In the genomic region with DNA sequence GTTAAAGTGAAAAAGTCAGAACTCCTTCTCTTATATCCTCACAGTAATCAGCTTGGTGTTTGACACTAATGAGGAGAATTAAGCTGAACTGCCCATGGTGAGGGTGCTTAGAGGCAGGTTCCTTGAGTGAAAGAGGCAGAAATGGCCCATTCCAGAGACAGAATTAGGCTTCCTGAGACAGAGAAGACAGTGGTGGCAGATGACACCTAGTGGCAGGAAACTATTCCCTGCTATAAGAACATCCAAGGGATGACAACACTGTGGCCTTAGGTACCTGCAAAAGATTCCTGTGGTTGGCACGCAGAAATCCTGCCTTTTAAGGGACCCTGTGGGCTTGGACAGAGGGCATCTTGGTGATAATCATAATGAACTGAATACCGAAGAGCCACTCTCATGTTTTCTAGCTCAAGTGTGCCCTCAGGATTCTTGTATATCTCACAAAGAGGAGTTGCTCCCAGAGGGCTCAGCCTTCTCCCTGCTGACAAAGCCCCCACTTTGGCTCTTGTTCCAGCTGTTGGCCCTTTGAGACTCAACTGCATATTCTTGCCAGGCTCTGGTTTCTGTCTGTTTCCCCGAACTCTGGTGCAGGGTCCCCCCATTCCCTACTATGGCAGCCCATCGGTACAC, we compare ENCODE assay signal across 9 cellular contexts. TPM values are rescaled to one million over a fixed set of nuclear protein-coding genes. Genes with fewer than 3 reads are reported as not detected.
DNase-seq lines count a peak whose midpoint lies in the region; ATAC-seq, FAIRE-seq and TF ChIP-seq lines count a peak whose summit lies in the region.
"Had no signal": no experiment of that assay in that cellular context is flagged by ENCODE, and none has a peak within 500 bp of the region (broad histone marks: within the 10 kb centered on the region; RNA-seq: fewer than 3 reads in every experiment).

No MANE protein-coding gene starts in this region.

- H3K4me1 ChIP-seq in H9 (ENCODE audit: insufficient read depth, low read length) (no peaks in the 10 kb centered on the region), adipocyte (ENCODE audit: control insufficient read depth, insufficient read depth, low read length) (no peaks in the 10 kb centered on the region), right atrium auricular region (no peaks in the 10 kb centered on the region), sigmoid colon (peaks cover 0 to 17% (median 15%) of the 10 kb centered on the region in 4 donors)

- H2AFZ ChIP-seq in H9 (ENCODE audit: low read length) = no peak overlapping the region

- no peak overlapping the region for H3K4me3 Mint-ChIP-seq in H9

- no peak overlapping the region for H3K4ac ChIP-seq in H9 (ENCODE audit: low read depth, low read length)

- FAIRE-seq in D721Med (lab: Jason Lieb, UNC) = peak; percentile 51

- H2BK120ac ChIP-seq in H9 (ENCODE audit: low read depth, low read length, poor library complexity, severe bottlenecking) = no peak overlapping the region

- H3K14ac ChIP-seq in H9 (ENCODE audit: insufficient read depth, low read length) = no peak overlapping the region

- no peak overlapping the region for H2AK5ac ChIP-seq in H9 (ENCODE audit: insufficient read length, low read length)

- H3K9me3 ChIP-seq in H9 (ENCODE audit: control insufficient read depth, low read depth, low read length) (no peaks in the 10 kb centered on the region), adipocyte (ENCODE audit: control insufficient read depth, low read length) (peaks cover 7% of the 10 kb centered on the region), right atrium auricular region (no peaks in the 10 kb centered on the region), sigmoid colon (no peaks in the 10 kb centered on the region)

- no peaks in the 10 kb centered on the region for H3K23me2 ChIP-seq in H9 (ENCODE audit: insufficient read length, low read depth, low read length, poor library complexity, severe bottlenecking)

- H3K4me2 ChIP-seq in H9 (ENCODE audit: insufficient read depth, insufficient read length, low read length) = no peak overlapping the region

- WGBS in H9 (ENCODE audit: extremely low coverage, insufficient read length, low lambda C conversion rate) = no CpG with 5 or more reads among the region's 4 CpGs
- WGBS in sigmoid colon, 2 donors = 72 to 76% methylated on average over 4 of the region's 4 CpGs

- H2BK5ac ChIP-seq in H9 (ENCODE audit: insufficient read length, low read length) = no peak overlapping the region

- no peak overlapping the region for H2BK15ac ChIP-seq in H9 (ENCODE audit: low read depth, low read length)

- ATAC-seq in HG03196 (IDR thresholded peaks at IDR 0.05; ENCODE audit: unreplicated experiment) = no peak

- H3K27me3 ChIP-seq in H9 (ENCODE audit: insufficient read depth, low read length) (no peaks in the 10 kb centered on the region), adipocyte (replicated peaks; ENCODE audit: control insufficient read depth, insufficient read depth, low read length) (peaks cover 14% of the 10 kb centered on the region), right atrium auricular region (no peaks in the 10 kb centered on the region), sigmoid colon (no peaks in the 10 kb centered on the region)

- H3K36me3 Mint-ChIP-seq in H9 (ENCODE audit: insufficient read depth in 1 of 3, low read depth in 3 of 3) = peaks cover 0 to 4% (median 0%) of the 10 kb centered on the region in 3 experiments; a peak in 1 of 7 replicates

- no peak overlapping the region for H3T11ph ChIP-seq in H9 (ENCODE audit: low read length)

- no peaks in the 10 kb centered on the region for H3K36me3 ChIP-seq in adipocyte (ENCODE audit: control insufficient read depth, insufficient read depth, low read length, severe bottlenecking)
- no peaks in the 10 kb centered on the region for H3K36me3 ChIP-seq in right atrium auricular region
- H3K36me3 ChIP-seq in sigmoid colon = no peaks in the 10 kb centered on the region

- intact Hi-C loops in sigmoid colon (cut with DNase I) = loop anchor here (2.0 kb wide), 1 partner anchor 318 kb away; no protein-coding TSS in a partner anchor

- H3K56ac ChIP-seq in H9 (ENCODE audit: insufficient read length, low read depth, low read length) = no peak overlapping the region

- no peak overlapping the region for H3K18ac ChIP-seq in H9 (ENCODE audit: insufficient read length, low read depth, low read length)

- no peaks in the 10 kb centered on the region for H3K79me2 ChIP-seq in H9 (ENCODE audit: insufficient read depth, low read length)

- H3K4me1 Mint-ChIP-seq in H9 = no peaks in the 10 kb centered on the region

- no peak overlapping the region for H3K4me3 ChIP-seq in adipocyte (ENCODE audit: low read length)
- no peak overlapping the region for H3K4me3 ChIP-seq in right atrium auricular region
- H3K4me3 ChIP-seq in sigmoid colon = no peak overlapping the region
- H3K4me3 ChIP-seq: SK-N-MC had no signal

- H4K5ac ChIP-seq in H9 (ENCODE audit: insufficient read length, low read depth, low read length) = no peak overlapping the region

- no peak overlapping the region for H3K27ac Mint-ChIP-seq in H9

- TF ChIP-seq EP300 in sigmoid colon (IDR thresholded peaks at IDR 0.05) = no peak

- no peak for TF ChIP-seq POLR2A in sigmoid colon (IDR thresholded peaks at IDR 0.05)

- peaks cover 26% of the 10 kb centered on the region for H3K27me3 Mint-ChIP-seq in H9 (ENCODE audit: low read depth)

- H3K79me1 ChIP-seq in H9 (ENCODE audit: insufficient read depth, low read depth, low read length, poor library complexity, severe bottlenecking) = no peaks in the 10 kb centered on the region

- no peak overlapping the region for H3K23ac ChIP-seq in H9 (ENCODE audit: insufficient read length, low read depth, low read length)

- H2BK12ac ChIP-seq in H9 (ENCODE audit: insufficient read length, low read depth, low read length) = no peak overlapping the region

- H4K91ac ChIP-seq in H9 (ENCODE audit: insufficient read length, low read depth, low read length) = no peak overlapping the region

- no peak for DNase-seq in D721Med (ENCODE audit: insufficient read length, low spot score)
- peak; percentile 45 for DNase-seq in H9
- DNase-seq in NCI-H2196 (lab: John Stamatoyannopoulos, UW; ENCODE audit: unreplicated experiment) = peak; percentile 69
- peak; percentile 73 for DNase-seq in adipocyte (ENCODE audit: low read depth)
- DNase-seq in right atrium auricular region (ENCODE audit: low spot score) = no peak
- DNase-seq in sigmoid colon = no peak
- no peak for DNase-seq in amniotic stem cell (lab: John Stamatoyannopoulos, UW)

- H3K9me3 Mint-ChIP-seq in H9 = peaks cover 0 to 6% of the 10 kb centered on the region in 2 experiments; a peak in 3 of 5 replicates

- TF ChIP-seq CTCF in D721Med (IDR thresholded peaks at IDR 0.05; ENCODE audit: insufficient read depth, missing control alignments) = peak; percentile 67
- TF ChIP-seq CTCF in H9 (conservative IDR thresholded peaks at IDR 0.05) = peak; percentile 77
- TF ChIP-seq CTCF in right atrium auricular region (IDR thresholded peaks at IDR 0.05) = peak; percentile 49 to 80
- TF ChIP-seq CTCF in sigmoid colon (IDR thresholded peaks at IDR 0.05) = peak in 3 of 4 experiments; percentile 36 to 51 (median 37)

- H4K20me1 ChIP-seq in H9 (ENCODE audit: control insufficient read depth, insufficient read depth, insufficient read length) = no peaks in the 10 kb centered on the region

- H3K9ac ChIP-seq in H9 (ENCODE audit: extremely low read depth, insufficient read length, low read length) (no peak overlapping the region), adipocyte (ENCODE audit: low read length) (no peak overlapping the region)

- H3K27ac ChIP-seq in H9 (ENCODE audit: insufficient read length, low read depth, low read length) (no peak overlapping the region), right atrium auricular region (no peak overlapping the region), sigmoid colon (no peak overlapping the region)
- H3K27ac ChIP-seq: SK-N-MC had no signal

- no peak overlapping the region for H4K8ac ChIP-seq in H9 (replicated peaks; ENCODE audit: insufficient read length, low read depth, low read length)

- H2BK20ac ChIP-seq in H9 (ENCODE audit: low read depth, low read length, poor library complexity, severe bottlenecking) = no peak overlapping the region

RNA-seq across cellular contexts. Expression of gene KBTBD12, which starts 56.0 kb away (rescaled TPM):
- total RNA-seq in H9 (2021) = not detected in 2 replicates
- 1 to 10 TPM; 1.5 to 4.4 TPM for total RNA-seq in right atrium auricular region
- total RNA-seq in sigmoid colon = 1 to 10 TPM; 2.5 to 5.9 (median 3.3) TPM
- 1 to 10 TPM; 1.3 to 1.8 (median 1.8) TPM for polyA plus RNA-seq in sigmoid colon

Comparison
In these comparisons a context has a peak if more than half of its experiments do, and no peak if none do; other contexts are left out.
1. DNase-seq: peak in H9 (single experiment), NCI-H2196 (single experiment) and adipocyte (single experiment); none in D721Med (single experiment), right atrium auricular region (single experiment), sigmoid colon (single experiment) and amniotic stem cell (single experiment).
2. Peak in every context shown above with its lines, with median percentiles within 50 percentile points of each other: CTCF ChIP-seq.